In genomic region chr9:136883670-136884069, GRCh38 we compare ENCODE assay signal across 6 cellular contexts. TPM values are rescaled to one million over a fixed set of nuclear protein-coding genes. Genes with fewer than 3 reads are reported as not detected.
DNase-seq lines count a peak whose midpoint lies in the region; ATAC-seq, FAIRE-seq and TF ChIP-seq lines count a peak whose summit lies in the region.
"Not testable (repeated sequence)": the region's sequence is repeated elsewhere in the genome, so short reads cannot be mapped to it uniquely, and the experiment has no call there.

No MANE protein-coding gene starts in this region.

- TF ChIP-seq POLR2A in A549 (IDR thresholded peaks at IDR 0.05; ENCODE audit: low read length) = not testable (repeated sequence)

- H3K9me3 Mint-ChIP-seq in activated CD4-positive, alpha-beta T cell treated with anti-CD3 and anti-CD28 coated beads, Interleukin-2, amount 10 ng/mL, durations not matched to agents 7 days and 5 days; activated T-helper 1 cell treated with anti-CD3 and anti-CD28 coated beads, Interleukin-12 subunit alpha, Interleukin-12 subunit beta, Interleukin-2, Interleukin-4 antibody, amounts not matched to agents 30 ng/mL and 10 ng/mL and 1 ng/mL, durations not matched to agents 14 hours and 24 hours and 36 hours; activated naive CD8-positive, alpha-beta T cell treated with anti-CD3 and anti-CD28 coated beads for 36 hours; naive B cell: not testable (repeated sequence)

- not testable (repeated sequence) for TF ChIP-seq EP300 in A549 (IDR thresholded peaks at IDR 0.05)

- CTCF ChIA-PET in A549 (lab: Yijun Ruan, JAX) (interaction anchor here (0.6 to 14.7 kb wide), 13 partner anchors 9 to 163 kb away, joined by 3 to 139 read pairs (median 7); partner anchors contain the start of genes AJM1, C8G and FBXW5), RWPE1 (lab: Yijun Ruan, JAX) (interaction anchor here (0.6 kb wide), 1 partner anchor 40 kb away, joined by 3 read pairs; no protein-coding TSS in a partner anchor)
- CTCF ChIA-PET in activated CD4-positive, alpha-beta T cell treated with anti-CD3 and anti-CD28 coated beads, Interleukin-2, amount 10 ng/mL, durations not matched to agents 7 days and 5 days (lab: Charles Lee) = interaction anchor here (1.1 to 1.3 kb wide), 4 partner anchors 11 to 61 kb away, joined by 3 to 5 read pairs (median 4); partner anchors contain the start of genes C8G and FBXW5

- TF ChIP-seq RAD21 in A549 (conservative IDR thresholded peaks at IDR 0.05 in 1 of 2, IDR thresholded peaks at IDR 0.05 in 1 of 2) = not testable (repeated sequence)

- H3K4me3 ChIP-seq in A549 = not testable (repeated sequence)

- peak overlapping the region; percentile 97 to 98 for H3K27ac ChIP-seq in A549
- peak overlapping the region; percentile 85 for H3K27ac ChIP-seq in RWPE1

- H3K4me1 ChIP-seq in A549 = peaks cover 55% of the 10 kb centered on the region

- not testable (repeated sequence) for H3K9me3 ChIP-seq in A549

- not testable (repeated sequence) for TF ChIP-seq CTCF in A549 (IDR thresholded peaks at IDR 0.05); RWPE1 (conservative IDR thresholded peaks at IDR 0.05; ENCODE audit: low read depth)

- intact Hi-C loops in activated T-helper 1 cell treated with anti-CD3 and anti-CD28 coated beads, Interleukin-12 subunit alpha, Interleukin-12 subunit beta, Interleukin-2, Interleukin-4 antibody, amounts not matched to agents 30 ng/mL and 10 ng/mL and 1 ng/mL, durations not matched to agents 14 hours and 24 hours and 36 hours (cut with micrococcal nuclease) = loop anchor here (5.0 kb wide), 1 partner anchor 346 kb away; no protein-coding TSS in a partner anchor

- ATAC-seq in A549; naive B cell (ENCODE audit: low read depth in 2 of 2): not testable (repeated sequence)

- not testable (repeated sequence) for FAIRE-seq in A549 (lab: Jason Lieb, UNC)

- peak overlapping the region; percentile 76 for H3K4me3 Mint-ChIP-seq in activated CD4-positive, alpha-beta T cell treated with anti-CD3 and anti-CD28 coated beads, Interleukin-2, amount 10 ng/mL, durations not matched to agents 7 days and 5 days
- H3K4me3 Mint-ChIP-seq in activated T-helper 1 cell treated with anti-CD3 and anti-CD28 coated beads, Interleukin-12 subunit alpha, Interleukin-12 subunit beta, Interleukin-2, Interleukin-4 antibody, amounts not matched to agents 30 ng/mL and 10 ng/mL and 1 ng/mL, durations not matched to agents 14 hours and 24 hours and 36 hours = peak overlapping the region; percentile 77
- H3K4me3 Mint-ChIP-seq in activated naive CD8-positive, alpha-beta T cell treated with anti-CD3 and anti-CD28 coated beads for 36 hours = not testable (repeated sequence)
- H3K4me3 Mint-ChIP-seq in naive B cell = peak overlapping the region in 5 of 8 donors; percentile 29 to 78 (median 69)

- not testable (repeated sequence) for H3K36me3 Mint-ChIP-seq in activated CD4-positive, alpha-beta T cell treated with anti-CD3 and anti-CD28 coated beads, Interleukin-2, amount 10 ng/mL, durations not matched to agents 7 days and 5 days (ENCODE audit: low read depth); activated T-helper 1 cell treated with anti-CD3 and anti-CD28 coated beads, Interleukin-12 subunit alpha, Interleukin-12 subunit beta, Interleukin-2, Interleukin-4 antibody, amounts not matched to agents 30 ng/mL and 10 ng/mL and 1 ng/mL, durations not matched to agents 14 hours and 24 hours and 36 hours (ENCODE audit: low read depth); naive B cell
- H3K36me3 Mint-ChIP-seq in activated naive CD8-positive, alpha-beta T cell treated with anti-CD3 and anti-CD28 coated beads for 36 hours = peaks cover 23% of the 10 kb centered on the region

- not testable (repeated sequence) for H3K27me3 Mint-ChIP-seq in activated CD4-positive, alpha-beta T cell treated with anti-CD3 and anti-CD28 coated beads, Interleukin-2, amount 10 ng/mL, durations not matched to agents 7 days and 5 days; activated T-helper 1 cell treated with anti-CD3 and anti-CD28 coated beads, Interleukin-12 subunit alpha, Interleukin-12 subunit beta, Interleukin-2, Interleukin-4 antibody, amounts not matched to agents 30 ng/mL and 10 ng/mL and 1 ng/mL, durations not matched to agents 14 hours and 24 hours and 36 hours (ENCODE audit: insufficient read depth); activated naive CD8-positive, alpha-beta T cell treated with anti-CD3 and anti-CD28 coated beads for 36 hours; naive B cell

- 64% methylated on average over 10 of the region's 10 CpGs for WGBS in A549 (ENCODE audit: missing lambda C conversion rate)

- H3K4me2 ChIP-seq in A549 = peak overlapping the region; percentile 77

- H3K4me1 Mint-ChIP-seq in activated CD4-positive, alpha-beta T cell treated with anti-CD3 and anti-CD28 coated beads, Interleukin-2, amount 10 ng/mL, durations not matched to agents 7 days and 5 days = peaks cover 62% of the 10 kb centered on the region
- peaks cover 51% of the 10 kb centered on the region for H3K4me1 Mint-ChIP-seq in activated T-helper 1 cell treated with anti-CD3 and anti-CD28 coated beads, Interleukin-12 subunit alpha, Interleukin-12 subunit beta, Interleukin-2, Interleukin-4 antibody, amounts not matched to agents 30 ng/mL and 10 ng/mL and 1 ng/mL, durations not matched to agents 14 hours and 24 hours and 36 hours (ENCODE audit: low read depth)
- H3K4me1 Mint-ChIP-seq in activated naive CD8-positive, alpha-beta T cell treated with anti-CD3 and anti-CD28 coated beads for 36 hours = peaks cover 51% of the 10 kb centered on the region
- peaks cover 20 to 42% (median 29%) of the 10 kb centered on the region in 3 donors for H3K4me1 Mint-ChIP-seq in naive B cell

- H3K27ac Mint-ChIP-seq in activated CD4-positive, alpha-beta T cell treated with anti-CD3 and anti-CD28 coated beads, Interleukin-2, amount 10 ng/mL, durations not matched to agents 7 days and 5 days = peak overlapping the region; percentile 97
- peak overlapping the region; percentile 91 for H3K27ac Mint-ChIP-seq in activated T-helper 1 cell treated with anti-CD3 and anti-CD28 coated beads, Interleukin-12 subunit alpha, Interleukin-12 subunit beta, Interleukin-2, Interleukin-4 antibody, amounts not matched to agents 30 ng/mL and 10 ng/mL and 1 ng/mL, durations not matched to agents 14 hours and 24 hours and 36 hours
- H3K27ac Mint-ChIP-seq in activated naive CD8-positive, alpha-beta T cell treated with anti-CD3 and anti-CD28 coated beads for 36 hours = peak overlapping the region; percentile 93
- H3K27ac Mint-ChIP-seq in naive B cell = peak overlapping the region in 1 of 6 donors; percentile 54

- POLR2A ChIA-PET in A549 (lab: Yijun Ruan, JAX) = interaction anchor here (0.6 to 6.8 kb wide), 4 partner anchors 8 to 108 kb away, joined by 3 to 108 read pairs (median 5); no protein-coding TSS in a partner anchor
- POLR2A ChIA-PET in RWPE1 (lab: Yijun Ruan, JAX; ENCODE audit: low non-redundant PET) = interaction anchor here (0.7 kb wide), 1 partner anchor 30 kb away, joined by 5 read pairs; no protein-coding TSS in a partner anchor
- POLR2A ChIA-PET in activated CD4-positive, alpha-beta T cell treated with anti-CD3 and anti-CD28 coated beads, Interleukin-2, amount 10 ng/mL, durations not matched to agents 7 days and 5 days (lab: Charles Lee) = not testable (repeated sequence)

- not testable (repeated sequence) for DNase-seq in A549 (ENCODE audit: low read depth in 1 of 2, low spot score in 1 of 2); RWPE1 (ENCODE audit: low spot score); activated CD4-positive, alpha-beta T cell treated with anti-CD3 and anti-CD28 coated beads, Interleukin-2, amount 10 ng/mL, durations not matched to agents 7 days and 5 days; activated T-helper 1 cell treated with anti-CD3 and anti-CD28 coated beads, Interleukin-12 subunit alpha, Interleukin-12 subunit beta, Interleukin-2, Interleukin-4 antibody, amounts not matched to agents 30 ng/mL and 10 ng/mL and 1 ng/mL, durations not matched to agents 14 hours and 24 hours and 36 hours (ENCODE audit: low spot score); activated naive CD8-positive, alpha-beta T cell treated with anti-CD3 and anti-CD28 coated beads for 36 hours; naive B cell

RNA-seq across cellular contexts. Expression of gene TRAF2, which starts 2.6 kb away (rescaled TPM):
- 23.8 and 24.5 TPM in 2 replicates for polyA plus RNA-seq in A549 (2011; rRNA removed)
- 76.3 and 84.0 TPM in 2 replicates for polyA plus RNA-seq in A549 (2012; cell fraction: cytosol; rRNA removed)
- polyA plus RNA-seq in A549 (2012; cell fraction: nucleus; rRNA removed) = 180 and 185 TPM in 2 replicates
- 36.4 to 49.4 TPM (median 39.5 TPM) in 3 replicates for polyA plus RNA-seq in A549 (2017; fragmentation: RNase III; extraction: RNeasy Plus Mini Kit Qiagen cat#74134 plus additional on column Dnase treatment)
- polyA minus RNA-seq in A549 (2011; rRNA and poly(A)+ RNA removed) = 32.0 and 36.0 TPM in 2 replicates
- total RNA-seq in activated CD4-positive, alpha-beta T cell treated with anti-CD3 and anti-CD28 coated beads, Interleukin-2, amount 10 ng/mL, durations not matched to agents 7 days and 5 days = 10 to 100 TPM; 39.4 to 49.4 TPM
- 67.4 and 76.3 TPM in 2 replicates for total RNA-seq in activated T-helper 1 cell treated with anti-CD3 and anti-CD28 coated beads, Interleukin-12 subunit alpha, Interleukin-12 subunit beta, Interleukin-2, Interleukin-4 antibody, amounts not matched to agents 30 ng/mL and 10 ng/mL and 1 ng/mL, durations not matched to agents 14 hours and 24 hours and 36 hours
- total RNA-seq in activated naive CD8-positive, alpha-beta T cell treated with anti-CD3 and anti-CD28 coated beads for 36 hours = 10 to 100 TPM; 38.8 to 45.8 TPM
- 10 to 100 TPM; 13.2 to 29.9 (median 18.4) TPM for polyA plus RNA-seq in naive B cell (ENCODE audit: low read depth in 6 of 6)

RNA-seq across cellular contexts. Expression of gene EDF1, which starts 17.6 kb away (rescaled TPM):
- polyA plus RNA-seq in A549 (2011; rRNA removed) (284 and 464 TPM in 2 replicates), A549 (2017; fragmentation: RNase III; extraction: RNeasy Plus Mini Kit Qiagen cat#74134 plus additional on column Dnase treatment) (472 to 560 TPM (median 477 TPM) in 3 replicates), naive B cell (ENCODE audit: low read depth in 6 of 6) (100 to 1,000 TPM; 267 to 324 (median 299) TPM)
- 581 and 858 TPM in 2 replicates for polyA plus RNA-seq in A549 (2012; cell fraction: cytosol; rRNA removed)
- 426 and 433 TPM in 2 replicates for polyA plus RNA-seq in A549 (2012; cell fraction: nucleus; rRNA removed)
- 105 and 129 TPM in 2 replicates for polyA minus RNA-seq in A549 (2011; rRNA and poly(A)+ RNA removed)
- 100 to 1,000 TPM; 290 to 291 TPM for total RNA-seq in activated CD4-positive, alpha-beta T cell treated with anti-CD3 and anti-CD28 coated beads, Interleukin-2, amount 10 ng/mL, durations not matched to agents 7 days and 5 days
- 410 and 418 TPM in 2 replicates for total RNA-seq in activated T-helper 1 cell treated with anti-CD3 and anti-CD28 coated beads, Interleukin-12 subunit alpha, Interleukin-12 subunit beta, Interleukin-2, Interleukin-4 antibody, amounts not matched to agents 30 ng/mL and 10 ng/mL and 1 ng/mL, durations not matched to agents 14 hours and 24 hours and 36 hours
- total RNA-seq in activated naive CD8-positive, alpha-beta T cell treated with anti-CD3 and anti-CD28 coated beads for 36 hours = 100 to 1,000 TPM; 276 to 284 TPM

RNA-seq across cellular contexts. Expression of gene MAMDC4, which starts 31.5 kb away (rescaled TPM):
- polyA plus RNA-seq in A549 (2011; rRNA removed) = 1.3 and 1.5 TPM in 2 replicates
- 4.3 and 6.0 TPM in 2 replicates for polyA plus RNA-seq in A549 (2012; cell fraction: cytosol; rRNA removed)
- polyA plus RNA-seq in A549 (2012; cell fraction: nucleus; rRNA removed) = 61.0 and 92.6 TPM in 2 replicates
- polyA plus RNA-seq in A549 (2017; fragmentation: RNase III; extraction: RNeasy Plus Mini Kit Qiagen cat#74134 plus additional on column Dnase treatment) = 7.3 to 9.1 TPM (median 7.6 TPM) in 3 replicates
- polyA minus RNA-seq in A549 (2011; rRNA and poly(A)+ RNA removed) = 0.50 and 0.68 TPM in 2 replicates
- 10 to 100 TPM; 12.4 to 14.4 TPM for total RNA-seq in activated CD4-positive, alpha-beta T cell treated with anti-CD3 and anti-CD28 coated beads, Interleukin-2, amount 10 ng/mL, durations not matched to agents 7 days and 5 days
- 18.2 and 23.6 TPM in 2 replicates for total RNA-seq in activated T-helper 1 cell treated with anti-CD3 and anti-CD28 coated beads, Interleukin-12 subunit alpha, Interleukin-12 subunit beta, Interleukin-2, Interleukin-4 antibody, amounts not matched to agents 30 ng/mL and 10 ng/mL and 1 ng/mL, durations not matched to agents 14 hours and 24 hours and 36 hours
- total RNA-seq in activated naive CD8-positive, alpha-beta T cell treated with anti-CD3 and anti-CD28 coated beads for 36 hours = 10 to 100 TPM; 10.9 to 12.6 TPM
- polyA plus RNA-seq in naive B cell (ENCODE audit: low read depth in 6 of 6) = not detected

RNA-seq across cellular contexts. Expression of gene PHPT1, which starts 34.5 kb away (rescaled TPM):
- polyA plus RNA-seq in A549 (2011; rRNA removed) = 104 and 123 TPM in 2 replicates
- 510 and 515 TPM in 2 replicates for polyA plus RNA-seq in A549 (2012; cell fraction: cytosol; rRNA removed)
- 329 and 453 TPM in 2 replicates for polyA plus RNA-seq in A549 (2012; cell fraction: nucleus; rRNA removed)
- polyA plus RNA-seq in A549 (2017; fragmentation: RNase III; extraction: RNeasy Plus Mini Kit Qiagen cat#74134 plus additional on column Dnase treatment) = 234 to 261 TPM (median 239 TPM) in 3 replicates
- polyA minus RNA-seq in A549 (2011; rRNA and poly(A)+ RNA removed) = 34.7 and 36.2 TPM in 2 replicates
- 10 to 100 TPM; 90.1 to 99.4 TPM for total RNA-seq in activated CD4-positive, alpha-beta T cell treated with anti-CD3 and anti-CD28 coated beads, Interleukin-2, amount 10 ng/mL, durations not matched to agents 7 days and 5 days
- 134 and 139 TPM in 2 replicates for total RNA-seq in activated T-helper 1 cell treated with anti-CD3 and anti-CD28 coated beads, Interleukin-12 subunit alpha, Interleukin-12 subunit beta, Interleukin-2, Interleukin-4 antibody, amounts not matched to agents 30 ng/mL and 10 ng/mL and 1 ng/mL, durations not matched to agents 14 hours and 24 hours and 36 hours
- total RNA-seq in activated naive CD8-positive, alpha-beta T cell treated with anti-CD3 and anti-CD28 coated beads for 36 hours = 10 to 100 TPM; 93.0 to 97.8 TPM
- 10 to 100 TPM; 48.0 to 67.7 (median 49.6) TPM for polyA plus RNA-seq in naive B cell (ENCODE audit: low read depth in 6 of 6)

RNA-seq across cellular contexts. Expression of gene AJM1, which starts 41.4 kb away (rescaled TPM):
- polyA plus RNA-seq in A549 (2011; rRNA removed) (0.75 and 0.76 TPM in 2 replicates), A549 (2017; fragmentation: RNase III; extraction: RNeasy Plus Mini Kit Qiagen cat#74134 plus additional on column Dnase treatment) (3.0 to 3.6 TPM (median 3.2 TPM) in 3 replicates), naive B cell (ENCODE audit: low read depth in 6 of 6) (under 1 TPM in 1 of 6 donors, not detected in 5; 0.08 TPM)
- polyA plus RNA-seq in A549 (2012; cell fraction: cytosol; rRNA removed) = 1.8 and 2.4 TPM in 2 replicates
- 7.0 and 10.6 TPM in 2 replicates for polyA plus RNA-seq in A549 (2012; cell fraction: nucleus; rRNA removed)
- 0.37 and 0.44 TPM in 2 replicates for polyA minus RNA-seq in A549 (2011; rRNA and poly(A)+ RNA removed)
- total RNA-seq in activated CD4-positive, alpha-beta T cell treated with anti-CD3 and anti-CD28 coated beads, Interleukin-2, amount 10 ng/mL, durations not matched to agents 7 days and 5 days = 1 to 10 TPM; 4.0 to 4.1 TPM
- 5.1 and 5.8 TPM in 2 replicates for total RNA-seq in activated T-helper 1 cell treated with anti-CD3 and anti-CD28 coated beads, Interleukin-12 subunit alpha, Interleukin-12 subunit beta, Interleukin-2, Interleukin-4 antibody, amounts not matched to agents 30 ng/mL and 10 ng/mL and 1 ng/mL, durations not matched to agents 14 hours and 24 hours and 36 hours
- 1 to 10 TPM; 2.8 to 3.1 TPM for total RNA-seq in activated naive CD8-positive, alpha-beta T cell treated with anti-CD3 and anti-CD28 coated beads for 36 hours
